In genomic region chr3:186566772-186567071, GRCh38 we compare ENCODE assay signal across 8 cellular contexts. TPM values are rescaled to one million over a fixed set of nuclear protein-coding genes. Genes with fewer than 3 reads are reported as not detected.
A peak's percentile ranks its signal among the peaks of the same experiment; 100 is the strongest.
DNase-seq lines count a peak whose midpoint lies in the region; ATAC-seq and TF ChIP-seq lines count a peak whose summit lies in the region.

No MANE protein-coding gene starts in this region.

- H3K9me3 ChIP-seq in CD4-positive, CD25-positive, alpha-beta regulatory T cell (ENCODE audit: control insufficient read depth in 2 of 2, low read length in 2 of 2): no peaks in the 10 kb centered on the region
- H3K9me3 ChIP-seq in body of pancreas: no peaks in the 10 kb centered on the region

- WGBS in body of pancreas, 2 donors: 0% methylated on average over 7 to 14 of the region's 14 CpGs

- intact Hi-C loops in body of pancreas (cut with DNase I): loop anchor here (10.0 kb wide), 1 partner anchor 48 kb away; the partner anchor contains the start of gene AHSG

- peaks cover 17 to 84% (median 53%) of the 10 kb centered on the region in 4 donors for H3K4me1 Mint-ChIP-seq in CD4-positive, CD25-positive, alpha-beta regulatory T cell
- H3K4me1 Mint-ChIP-seq in mesothelial cell of epicardium: peaks cover 31% of the 10 kb centered on the region

- peaks cover 5% of the 10 kb centered on the region for H3K27me3 Mint-ChIP-seq in CD4-positive, CD25-positive, alpha-beta regulatory T cell
- H3K27me3 Mint-ChIP-seq in mesothelial cell of epicardium (ENCODE audit: low read depth): no peaks in the 10 kb centered on the region

- no peak for ATAC-seq in CD4-positive, CD25-positive, alpha-beta regulatory T cell (ENCODE audit: low read depth in 2 of 2)
- ATAC-seq in HG03097 (IDR thresholded peaks at IDR 0.05; ENCODE audit: low FRiP score, unreplicated experiment): peak; percentile 0
- ATAC-seq in body of pancreas: no peak
- no peak for ATAC-seq in HG02678 (IDR thresholded peaks at IDR 0.05; ENCODE audit: unreplicated experiment)

- no peak for DNase-seq in CD4-positive, CD25-positive, alpha-beta regulatory T cell
- no peak for DNase-seq in body of pancreas
- no peak for DNase-seq in mesothelial cell of epicardium (ENCODE audit: low spot score in 2 of 2, unreplicated experiment in 2 of 2)
- no peak for DNase-seq in NCI-H1048 (lab: John Stamatoyannopoulos, UW)
- DNase-seq in DMS53 treated with DMSO at 0.1 percent for 48 hours (lab: John Stamatoyannopoulos, UW; ENCODE audit: unreplicated experiment): no peak
- no peak for DNase-seq in activated CD8-positive, alpha-beta memory T cell treated with anti-CD3 and anti-CD28 coated beads, Interleukin-2, amount 50 U/mL, for 48 hours

- TF ChIP-seq POLR2A in body of pancreas (IDR thresholded peaks at IDR 0.05): no peak

- H3K27ac Mint-ChIP-seq in CD4-positive, CD25-positive, alpha-beta regulatory T cell: peak overlapping the region; percentile 97 to 98 (median 97)
- peak overlapping the region; percentile 95 for H3K27ac Mint-ChIP-seq in mesothelial cell of epicardium

- H3K4me1 ChIP-seq in CD4-positive, CD25-positive, alpha-beta regulatory T cell (ENCODE audit: control insufficient read depth, insufficient read depth, low read length, poor library complexity, severe bottlenecking): peaks cover 55% of the 10 kb centered on the region
- H3K4me1 ChIP-seq in body of pancreas: peaks cover 41% of the 10 kb centered on the region

- no peaks in the 10 kb centered on the region for H3K9me3 Mint-ChIP-seq in CD4-positive, CD25-positive, alpha-beta regulatory T cell
- no peaks in the 10 kb centered on the region for H3K9me3 Mint-ChIP-seq in mesothelial cell of epicardium

- TF ChIP-seq CTCF in body of pancreas (IDR thresholded peaks at IDR 0.05) (no peak), mesothelial cell of epicardium (IDR thresholded peaks at IDR 0.05; ENCODE audit: unreplicated experiment) (no peak)

- peak overlapping the region; percentile 89 for H3K27ac ChIP-seq in CD4-positive, CD25-positive, alpha-beta regulatory T cell (ENCODE audit: insufficient read depth, low read length, poor library complexity, severe bottlenecking)
- peak overlapping the region; percentile 54 to 89 (median 86) for H3K27ac ChIP-seq in body of pancreas

- H3K36me3 ChIP-seq in CD4-positive, CD25-positive, alpha-beta regulatory T cell (ENCODE audit: control insufficient read depth, insufficient read depth, low read length): no peaks in the 10 kb centered on the region
- no peaks in the 10 kb centered on the region for H3K36me3 ChIP-seq in body of pancreas (replicated peaks in 1 of 2; ENCODE audit: insufficient read depth in 1 of 2, low read depth in 2 of 2)

- peak overlapping the region; percentile 90 for H3K4me3 ChIP-seq in CD4-positive, CD25-positive, alpha-beta regulatory T cell (ENCODE audit: low read depth, low read length)
- H3K4me3 ChIP-seq in body of pancreas: peak overlapping the region; percentile 68 to 89

- H3K36me3 Mint-ChIP-seq in CD4-positive, CD25-positive, alpha-beta regulatory T cell: peaks cover 8% of the 10 kb centered on the region
- no peaks in the 10 kb centered on the region for H3K36me3 Mint-ChIP-seq in mesothelial cell of epicardium

- H3K27me3 ChIP-seq in CD4-positive, CD25-positive, alpha-beta regulatory T cell (ENCODE audit: control insufficient read depth, insufficient read depth, low read length): no peaks in the 10 kb centered on the region
- H3K27me3 ChIP-seq in body of pancreas: no peaks in the 10 kb centered on the region

- peak overlapping the region; percentile 94 to 97 (median 96) for H3K4me3 Mint-ChIP-seq in CD4-positive, CD25-positive, alpha-beta regulatory T cell
- peak overlapping the region; percentile 95 for H3K4me3 Mint-ChIP-seq in mesothelial cell of epicardium

RNA-seq across cellular contexts. Expression of gene TBCCD1, which starts 0.4 kb away (rescaled TPM):
- total RNA-seq in CD4-positive, CD25-positive, alpha-beta regulatory T cell: 19.8 TPM
- polyA plus RNA-seq in CD4-positive, CD25-positive, alpha-beta regulatory T cell: 10 to 100 TPM; 18.7 to 23.9 (median 22.5) TPM
- total RNA-seq in body of pancreas: 10 to 100 TPM in 1 of 2 donors, 1 to 10 TPM in 1; 4.0 to 14.0 TPM
- 12.2 to 14.5 TPM (median 12.4 TPM) in 3 replicates for total RNA-seq in mesothelial cell of epicardium

RNA-seq across cellular contexts. Expression of gene DNAJB11, which starts 3.8 kb away (rescaled TPM):
- 91.9 TPM for total RNA-seq in CD4-positive, CD25-positive, alpha-beta regulatory T cell
- 10 to 100 TPM; 26.4 to 42.2 (median 34.6) TPM for polyA plus RNA-seq in CD4-positive, CD25-positive, alpha-beta regulatory T cell
- total RNA-seq in body of pancreas (10 to 100 TPM; 38.9 to 76.5 TPM), mesothelial cell of epicardium (52.1 to 55.2 TPM (median 55.2 TPM) in 3 replicates)

RNA-seq across cellular contexts. Expression of gene CRYGS, which starts 22.5 kb away (rescaled TPM):
- 2.1 TPM for total RNA-seq in CD4-positive, CD25-positive, alpha-beta regulatory T cell
- under 1 TPM in 2 of 4 donors, not detected in 2; 0.36 to 0.53 TPM for polyA plus RNA-seq in CD4-positive, CD25-positive, alpha-beta regulatory T cell
- total RNA-seq in body of pancreas (1 to 10 TPM; 3.6 to 5.9 TPM), mesothelial cell of epicardium (4.0 to 4.5 TPM (median 4.4 TPM) in 3 replicates)

RNA-seq across cellular contexts. Expression of gene AHSG, which starts 46.1 kb away (rescaled TPM):
- total RNA-seq in CD4-positive, CD25-positive, alpha-beta regulatory T cell: not detected
- polyA plus RNA-seq in CD4-positive, CD25-positive, alpha-beta regulatory T cell: not detected
- total RNA-seq in body of pancreas (not detected), mesothelial cell of epicardium (0.14 TPM in 1 of 3 replicates, not detected in the others)
